ENCODE assay signal across 9 cellular contexts in genomic region chr5:149775785-149776184, GRCh38. TPM values are rescaled to one million over a fixed set of nuclear protein-coding genes. Genes with fewer than 3 reads are reported as not detected.
DNase-seq lines count a peak whose midpoint lies in the region; ATAC-seq and TF ChIP-seq lines count a peak whose summit lies in the region.
"Had no signal": no experiment of that assay in that cellular context is flagged by ENCODE, and none has a peak within 500 bp of the region (broad histone marks: within the 10 kb centered on the region; RNA-seq: fewer than 3 reads in every experiment).

No MANE protein-coding gene starts in this region.

- DNase-seq in SK-N-SH (no peak), NAMALWA (ENCODE audit: low spot score) (peak; percentile 66), erythroblast (lab: John Stamatoyannopoulos, UW) (peak; percentile 62 to 69), smooth muscle cell (lab: John Stamatoyannopoulos, UW; ENCODE audit: unreplicated experiment) (no peak), body of pancreas (no peak), Ammon's horn (ENCODE audit: low spot score) (no peak)
- no peak for DNase-seq in stimulated activated naive CD4-positive, alpha-beta T cell treated with Interleukin-2 at 50 U/mL for 16 hours (lab: John Stamatoyannopoulos, UW)
- DNase-seq: NCI-H446 treated with DMSO at 0.1 percent for 48 hours had no signal

- H3K9ac ChIP-seq in SK-N-SH (no peak overlapping the region), smooth muscle cell (ENCODE audit: low read depth) (no peak overlapping the region)

- no peak overlapping the region for H2AFZ ChIP-seq in SK-N-SH (ENCODE audit: low read depth)
- no peak overlapping the region for H2AFZ ChIP-seq in smooth muscle cell (ENCODE audit: low read depth)

- no peaks in the 10 kb centered on the region for H3K9me2 ChIP-seq in SK-N-SH

- H3K4me2 ChIP-seq in SK-N-SH (no peak overlapping the region), smooth muscle cell (no peak overlapping the region)

- H3K27ac ChIP-seq in SK-N-SH (ENCODE audit: low read depth in 2 of 2, low read length in 1 of 2): no peak overlapping the region
- H3K27ac ChIP-seq in smooth muscle cell (ENCODE audit: low read depth): no peak overlapping the region
- H3K27ac ChIP-seq in body of pancreas: no peak overlapping the region

- no peak for TF ChIP-seq POLR2A in erythroblast (IDR thresholded peaks at IDR 0.05; ENCODE audit: low read length)
- TF ChIP-seq POLR2A in body of pancreas (IDR thresholded peaks at IDR 0.05): no peak

- peak; percentile 42; the same call in 1 of the 2 replicates for TF ChIP-seq CTCF in SK-N-SH (IDR thresholded peaks at IDR 0.05)
- TF ChIP-seq CTCF in smooth muscle cell (IDR thresholded peaks at IDR 0.05; ENCODE audit: borderline replicate concordance, insufficient read depth, poor library complexity, severe bottlenecking): peak; percentile 46
- TF ChIP-seq CTCF in body of pancreas (IDR thresholded peaks at IDR 0.05): peak in 1 of 7 experiments; percentile 9

- H3K4me3 ChIP-seq in SK-N-SH (ENCODE audit: low read depth in 2 of 2, low read length in 1 of 2): no peak overlapping the region
- no peak overlapping the region for H3K4me3 ChIP-seq in smooth muscle cell
- no peak overlapping the region for H3K4me3 ChIP-seq in body of pancreas

- H3F3A ChIP-seq in SK-N-SH (replicated peaks; ENCODE audit: insufficient read depth) (no peaks in the 10 kb centered on the region), smooth muscle cell (ENCODE audit: low read depth) (no peaks in the 10 kb centered on the region)

- no peak for TF ChIP-seq RAD21 in SK-N-SH (IDR thresholded peaks at IDR 0.05; ENCODE audit: low read length)

- H3K27me3 ChIP-seq in SK-N-SH (ENCODE audit: insufficient read depth) (no peaks in the 10 kb centered on the region), smooth muscle cell (ENCODE audit: low read depth) (no peaks in the 10 kb centered on the region), body of pancreas (no peaks in the 10 kb centered on the region)

- H4K20me1 ChIP-seq in SK-N-SH (ENCODE audit: insufficient read depth): no peaks in the 10 kb centered on the region
- no peaks in the 10 kb centered on the region for H4K20me1 ChIP-seq in smooth muscle cell (ENCODE audit: low read depth)

- POLR2A ChIA-PET in SK-N-SH (lab: Yijun Ruan, JAX): no interaction called here

- no peak for ATAC-seq in SK-N-SH treated with all-trans-retinoic acid at 6 μM for 48 hours
- ATAC-seq in body of pancreas: no peak

- TF ChIP-seq EP300 in SK-N-SH (IDR thresholded peaks at IDR 0.05; ENCODE audit: borderline replicate concordance in 1 of 2, low read depth in 1 of 2, low read length in 1 of 2): no peak

- intact Hi-C loops in body of pancreas (cut with DNase I): no loop called here

- peaks cover 0 to 38% of the 10 kb centered on the region in 2 experiments; a peak in 1 of 4 replicates for H3K4me1 ChIP-seq in SK-N-SH (ENCODE audit: control insufficient read depth in 1 of 2, insufficient read depth in 2 of 2, low read depth in 1 of 2, low read length in 1 of 2)
- peaks cover 14% of the 10 kb centered on the region for H3K4me1 ChIP-seq in smooth muscle cell (ENCODE audit: low read depth)
- peaks cover 14% of the 10 kb centered on the region for H3K4me1 ChIP-seq in body of pancreas

- H3K9me3 ChIP-seq in SK-N-SH (no peaks in the 10 kb centered on the region), smooth muscle cell (replicated peaks; ENCODE audit: low read depth) (no peaks in the 10 kb centered on the region), body of pancreas (no peaks in the 10 kb centered on the region)

- CTCF ChIA-PET in SK-N-SH (lab: Yijun Ruan, JAX): interaction anchor here (0.5 to 1.7 kb wide), 4 partner anchors 19 to 270 kb away, joined by 3 to 4 read pairs (median 4); no protein-coding TSS in a partner anchor

- no peaks in the 10 kb centered on the region for H3K36me3 ChIP-seq in SK-N-SH (replicated peaks in 1 of 2; ENCODE audit: control insufficient read depth in 1 of 2, insufficient read depth in 2 of 2, low read length in 1 of 2)
- H3K36me3 ChIP-seq in smooth muscle cell (ENCODE audit: low read depth): no peaks in the 10 kb centered on the region
- no peaks in the 10 kb centered on the region for H3K36me3 ChIP-seq in body of pancreas (replicated peaks in 1 of 2; ENCODE audit: insufficient read depth in 1 of 2, low read depth in 2 of 2)

- H3K79me2 ChIP-seq in SK-N-SH (ENCODE audit: insufficient read depth) (no peaks in the 10 kb centered on the region), smooth muscle cell (ENCODE audit: low read depth) (no peaks in the 10 kb centered on the region)

TF ChIP-seq in SK-N-SH, 30 proteins besides CTCF, POLR2A, EP300 and RAD21:
- TF ChIP-seq JUND (IDR thresholded peaks at IDR 0.05): no peak

TF ChIP-seq in SK-N-SH treated with all-trans-retinoic acid at 6 μM for 48 hours, 23 proteins besides CTCF, POLR2A, EP300 and RAD21:
- TF ChIP-seq ISL1 (CRISPR knock-in tag; IDR thresholded peaks at IDR 0.05): no peak
- TF ChIP-seq, protein P1, sequence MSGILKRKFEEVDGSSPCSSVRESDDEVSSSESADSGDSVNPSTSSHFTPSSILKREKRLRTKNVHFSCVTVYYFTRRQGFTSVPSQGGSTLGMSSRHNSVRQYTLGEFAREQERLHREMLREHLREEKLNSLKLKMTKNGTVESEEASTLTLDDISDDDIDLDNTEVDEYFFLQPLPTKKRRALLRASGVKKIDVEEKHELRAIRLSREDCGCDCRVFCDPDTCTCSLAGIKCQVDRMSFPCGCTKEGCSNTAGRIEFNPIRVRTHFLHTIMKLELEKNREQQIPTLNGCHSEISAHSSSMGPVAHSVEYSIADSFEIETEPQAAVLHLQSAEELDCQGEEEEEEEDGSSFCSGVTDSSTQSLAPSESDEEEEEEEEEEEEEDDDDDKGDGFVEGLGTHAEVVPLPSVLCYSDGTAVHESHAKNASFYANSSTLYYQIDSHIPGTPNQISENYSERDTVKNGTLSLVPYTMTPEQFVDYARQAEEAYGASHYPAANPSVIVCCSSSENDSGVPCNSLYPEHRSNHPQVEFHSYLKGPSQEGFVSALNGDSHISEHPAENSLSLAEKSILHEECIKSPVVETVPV (CRISPR knock-in tag; IDR thresholded peaks at IDR 0.05): no peak
- no peak for TF ChIP-seq ESRRG (CRISPR knock-in tag; IDR thresholded peaks at IDR 0.05)
- no peak for TF ChIP-seq TCF4 (CRISPR knock-in tag; IDR thresholded peaks at IDR 0.05; ENCODE audit: borderline replicate concordance)
- no peak for TF ChIP-seq ZFP30 (CRISPR knock-in tag; IDR thresholded peaks at IDR 0.05)
- no peak for TF ChIP-seq ZC3H10 (CRISPR knock-in tag; IDR thresholded peaks at IDR 0.05)
- TF ChIP-seq TOX (CRISPR knock-in tag; IDR thresholded peaks at IDR 0.05; ENCODE audit: borderline replicate concordance): no peak
- no peak for TF ChIP-seq ZNF70 (CRISPR knock-in tag; IDR thresholded peaks at IDR 0.05)
- TF ChIP-seq, protein P2, sequence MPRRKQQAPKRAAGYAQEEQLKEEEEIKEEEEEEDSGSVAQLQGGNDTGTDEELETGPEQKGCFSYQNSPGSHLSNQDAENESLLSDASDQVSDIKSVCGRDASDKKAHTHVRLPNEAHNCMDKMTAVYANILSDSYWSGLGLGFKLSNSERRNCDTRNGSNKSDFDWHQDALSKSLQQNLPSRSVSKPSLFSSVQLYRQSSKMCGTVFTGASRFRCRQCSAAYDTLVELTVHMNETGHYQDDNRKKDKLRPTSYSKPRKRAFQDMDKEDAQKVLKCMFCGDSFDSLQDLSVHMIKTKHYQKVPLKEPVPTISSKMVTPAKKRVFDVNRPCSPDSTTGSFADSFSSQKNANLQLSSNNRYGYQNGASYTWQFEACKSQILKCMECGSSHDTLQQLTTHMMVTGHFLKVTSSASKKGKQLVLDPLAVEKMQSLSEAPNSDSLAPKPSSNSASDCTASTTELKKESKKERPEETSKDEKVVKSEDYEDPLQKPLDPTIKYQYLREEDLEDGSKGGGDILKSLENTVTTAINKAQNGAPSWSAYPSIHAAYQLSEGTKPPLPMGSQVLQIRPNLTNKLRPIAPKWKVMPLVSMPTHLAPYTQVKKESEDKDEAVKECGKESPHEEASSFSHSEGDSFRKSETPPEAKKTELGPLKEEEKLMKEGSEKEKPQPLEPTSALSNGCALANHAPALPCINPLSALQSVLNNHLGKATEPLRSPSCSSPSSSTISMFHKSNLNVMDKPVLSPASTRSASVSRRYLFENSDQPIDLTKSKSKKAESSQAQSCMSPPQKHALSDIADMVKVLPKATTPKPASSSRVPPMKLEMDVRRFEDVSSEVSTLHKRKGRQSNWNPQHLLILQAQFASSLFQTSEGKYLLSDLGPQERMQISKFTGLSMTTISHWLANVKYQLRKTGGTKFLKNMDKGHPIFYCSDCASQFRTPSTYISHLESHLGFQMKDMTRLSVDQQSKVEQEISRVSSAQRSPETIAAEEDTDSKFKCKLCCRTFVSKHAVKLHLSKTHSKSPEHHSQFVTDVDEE (CRISPR knock-in tag; IDR thresholded peaks at IDR 0.05): no peak
- TF ChIP-seq ZNF8 (CRISPR knock-in tag; IDR thresholded peaks at IDR 0.05): no peak
- TF ChIP-seq SNAI2 (CRISPR knock-in tag; IDR thresholded peaks at IDR 0.05): no peak
- TF ChIP-seq GLIS3 (CRISPR knock-in tag; IDR thresholded peaks at IDR 0.05): no peak
- TF ChIP-seq, protein P3, sequence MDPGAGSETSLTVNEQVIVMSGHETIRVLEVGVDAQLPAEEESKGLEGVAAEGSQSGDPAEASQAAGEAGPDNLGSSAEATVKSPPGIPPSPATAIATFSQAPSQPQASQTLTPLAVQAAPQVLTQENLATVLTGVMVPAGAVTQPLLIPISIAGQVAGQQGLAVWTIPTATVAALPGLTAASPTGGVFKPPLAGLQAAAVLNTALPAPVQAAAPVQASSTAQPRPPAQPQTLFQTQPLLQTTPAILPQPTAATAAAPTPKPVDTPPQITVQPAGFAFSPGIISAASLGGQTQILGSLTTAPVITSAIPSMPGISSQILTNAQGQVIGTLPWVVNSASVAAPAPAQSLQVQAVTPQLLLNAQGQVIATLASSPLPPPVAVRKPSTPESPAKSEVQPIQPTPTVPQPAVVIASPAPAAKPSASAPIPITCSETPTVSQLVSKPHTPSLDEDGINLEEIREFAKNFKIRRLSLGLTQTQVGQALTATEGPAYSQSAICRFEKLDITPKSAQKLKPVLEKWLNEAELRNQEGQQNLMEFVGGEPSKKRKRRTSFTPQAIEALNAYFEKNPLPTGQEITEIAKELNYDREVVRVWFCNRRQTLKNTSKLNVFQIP (CRISPR knock-in tag; IDR thresholded peaks at IDR 0.05; ENCODE audit: borderline replicate concordance, low read depth): no peak
- no peak for TF ChIP-seq BACH2 (CRISPR knock-in tag; IDR thresholded peaks at IDR 0.05; ENCODE audit: borderline replicate concordance)

RNA-seq across cellular contexts. Expression of gene PPARGC1B, which starts 45.7 kb away (rescaled TPM):
- polyA plus RNA-seq in SK-N-SH (2012; rRNA removed) (0.21 and 0.25 TPM in 2 replicates), smooth muscle cell (1.1 and 1.7 TPM in 2 replicates)
- polyA plus RNA-seq in SK-N-SH (2012; cell fraction: cytosol; rRNA removed): 0.14 and 0.20 TPM in 2 replicates
- 0.69 and 0.93 TPM in 2 replicates for polyA plus RNA-seq in SK-N-SH (2012; cell fraction: nucleus; rRNA removed)
- total RNA-seq in smooth muscle cell (1.3 and 3.3 TPM in 2 replicates), body of pancreas (1 to 10 TPM; 1.3 to 4.6 TPM)

Comparison
In these comparisons a context has a peak if more than half of its experiments do, and no peak if none do; other contexts are left out.
1. DNase-seq: peak in NAMALWA (single experiment) and erythroblast (2 of 2); none in SK-N-SH (single experiment), smooth muscle cell (single experiment), stimulated activated naive CD4-positive, alpha-beta T cell treated with Interleukin-2 at 50 U/mL for 16 hours (single experiment), body of pancreas (0 of 4) and Ammon's horn (single experiment).